ENCODE assay signal across 18 cellular contexts in genomic region chr15:77717592-77717991, GRCh38.
DNase-seq lines count a peak whose midpoint lies in the region; ATAC-seq and TF ChIP-seq lines count a peak whose summit lies in the region.
"Had no signal": no experiment of that assay in that cellular context is flagged by ENCODE, and none has a peak within 500 bp of the region (broad histone marks: within the 10 kb centered on the region; RNA-seq: fewer than 3 reads in every experiment).

No MANE protein-coding gene starts in this region.

- H3K9me3 ChIP-seq in BLaER1 (no peaks in the 10 kb centered on the region), Panc1 (ENCODE audit: control insufficient read depth, insufficient read depth, low read depth, low read length) (no peaks in the 10 kb centered on the region), upper lobe of right lung (no peaks in the 10 kb centered on the region), SK-N-SH (no peaks in the 10 kb centered on the region)

- intact Hi-C loops in Panc1 (cut with micrococcal nuclease; ENCODE audit: unreplicated experiment) (no loop called here), dorsolateral prefrontal cortex (cut with DNase I) (no loop called here), upper lobe of right lung (cut with DNase I) (no loop called here)

- WGBS in SK-N-SH (ENCODE audit: low lambda C conversion rate): no CpG with 5 or more reads among the region's 8 CpGs

- no peaks in the 10 kb centered on the region for H3K27me3 ChIP-seq in BLaER1
- H3K27me3 ChIP-seq in Panc1 (ENCODE audit: control insufficient read depth, insufficient read depth, low read length): no peaks in the 10 kb centered on the region
- no peaks in the 10 kb centered on the region for H3K27me3 ChIP-seq in dorsolateral prefrontal cortex
- peaks cover 15% of the 10 kb centered on the region for H3K27me3 ChIP-seq in upper lobe of right lung
- peaks cover 3% of the 10 kb centered on the region; the same call in 1 of the 2 replicates for H3K27me3 ChIP-seq in SK-N-SH (ENCODE audit: insufficient read depth)

- H3K36me3 ChIP-seq in BLaER1 (no peaks in the 10 kb centered on the region), Panc1 (ENCODE audit: control insufficient read depth, insufficient read depth, low read length) (no peaks in the 10 kb centered on the region), upper lobe of right lung (no peaks in the 10 kb centered on the region), SK-N-SH (replicated peaks in 1 of 2; ENCODE audit: control insufficient read depth in 1 of 2, insufficient read depth in 2 of 2, low read length in 1 of 2) (no peaks in the 10 kb centered on the region)

- no peaks in the 10 kb centered on the region for H4K20me1 ChIP-seq in BLaER1
- no peaks in the 10 kb centered on the region for H4K20me1 ChIP-seq in SK-N-SH (ENCODE audit: insufficient read depth)

- TF ChIP-seq CTCF in Panc1 (IDR thresholded peaks at IDR 0.05) (no peak), dorsolateral prefrontal cortex (IDR thresholded peaks at IDR 0.05 in 54 of 56, conservative IDR thresholded peaks at IDR 0.05 in 2 of 56; ENCODE audit: low read depth in 1 of 56, partially characterized antibody in 56 of 56) (no peak), upper lobe of right lung (IDR thresholded peaks at IDR 0.05) (no peak), SK-N-SH (IDR thresholded peaks at IDR 0.05) (no peak)

- no peaks in the 10 kb centered on the region for H3F3A ChIP-seq in SK-N-SH (replicated peaks; ENCODE audit: insufficient read depth)

- no peaks in the 10 kb centered on the region for H3K79me2 ChIP-seq in SK-N-SH (ENCODE audit: insufficient read depth)

- no peak overlapping the region for H2AFZ ChIP-seq in SK-N-SH (ENCODE audit: low read depth)
- H2AFZ ChIP-seq: GM23338 had no signal

- TF ChIP-seq RAD21 in SK-N-SH (IDR thresholded peaks at IDR 0.05; ENCODE audit: low read length): no peak

- peak; percentile 32; the same call in 1 of the 2 replicates for ATAC-seq in Panc1
- ATAC-seq in upper lobe of right lung: peak; percentile 5
- ATAC-seq in GM21737 (IDR thresholded peaks at IDR 0.05; ENCODE audit: unreplicated experiment): no peak
- ATAC-seq: HCT116, K562 had no signal

- no TSS peak for BruUV-seq in Panc1 (replicated peaks; lab: Mats Ljungman, UMichigan)

- DNase-seq in Panc1 (ENCODE audit: low read depth, low spot score) (no peak), dorsolateral prefrontal cortex (no peak), upper lobe of right lung (no peak), SK-N-SH (no peak), GM03348 (ENCODE audit: low spot score) (no peak)
- DNase-seq: AML-193; CD4-positive, alpha-beta memory T cell; DMS 273 treated with DMSO at 0.1 percent for 48 hours; DMS53; DND-41; EL; H7; IMR-90 had no signal

- H3K4me1 ChIP-seq in BLaER1: peaks cover 11% of the 10 kb centered on the region; the same call in 1 of the 2 replicates
- no peaks in the 10 kb centered on the region for H3K4me1 ChIP-seq in Panc1 (ENCODE audit: control insufficient read depth, insufficient read depth, low read length)
- no peaks in the 10 kb centered on the region for H3K4me1 ChIP-seq in upper lobe of right lung
- peaks cover 0 to 8% of the 10 kb centered on the region in 2 experiments; a peak in 2 of 4 replicates for H3K4me1 ChIP-seq in SK-N-SH (ENCODE audit: control insufficient read depth in 1 of 2, insufficient read depth in 2 of 2, low read depth in 1 of 2, low read length in 1 of 2)

- TF ChIP-seq EP300 in SK-N-SH (IDR thresholded peaks at IDR 0.05; ENCODE audit: borderline replicate concordance in 1 of 2, low read depth in 1 of 2, low read length in 1 of 2): no peak

- no peaks in the 10 kb centered on the region for H3K9me2 ChIP-seq in SK-N-SH

- no peak overlapping the region for H3K4me3 ChIP-seq in BLaER1
- no peak overlapping the region for H3K4me3 ChIP-seq in Panc1 (ENCODE audit: low read depth in 2 of 2, low read length in 2 of 2)
- no peak overlapping the region for H3K4me3 ChIP-seq in dorsolateral prefrontal cortex
- no peak overlapping the region for H3K4me3 ChIP-seq in upper lobe of right lung
- H3K4me3 ChIP-seq in SK-N-SH (ENCODE audit: low read depth in 2 of 2, low read length in 1 of 2): no peak overlapping the region
- H3K4me3 ChIP-seq: GM23338, K562 had no signal

- CTCF ChIA-PET in Panc1 (lab: Charles Lee) (interaction anchor here (0.6 kb wide), 1 partner anchor 1021 kb away, joined by 3 read pairs; no protein-coding TSS in a partner anchor), SK-N-SH (lab: Yijun Ruan, JAX) (interaction anchor here (1.1 to 1.5 kb wide), 5 partner anchors 14 to 104 kb away, joined by 3 to 5 read pairs (median 3); no protein-coding TSS in a partner anchor)

- no peak overlapping the region for H3K9ac ChIP-seq in BLaER1
- no peak overlapping the region for H3K9ac ChIP-seq in SK-N-SH

- 0 out of 2 replicates have a peak overlapping the region, but pooled peaks have one; percentile 0 for H3K4me2 ChIP-seq in BLaER1
- no peak overlapping the region for H3K4me2 ChIP-seq in SK-N-SH
- H3K4me2 ChIP-seq: GM23338 had no signal

- POLR2A ChIA-PET in Panc1 (lab: Charles Lee): no interaction called here
- POLR2A ChIA-PET in SK-N-SH (lab: Yijun Ruan, JAX): no interaction called here

- H3K27ac ChIP-seq in BLaER1 (no peak overlapping the region), Panc1 (ENCODE audit: low read length) (no peak overlapping the region), dorsolateral prefrontal cortex (peak overlapping the region in 36 of 59 donors; percentile 11 to 80 (median 52)), upper lobe of right lung (no peak overlapping the region), SK-N-SH (ENCODE audit: low read depth in 2 of 2, low read length in 1 of 2) (no peak overlapping the region)

- in situ Hi-C loops in Panc1 (cut with HindIII; ENCODE audit: low pct_unique_long_range_greater_than_20kb, low sequenced_read_pairs): no loop called here

TF ChIP-seq in SK-N-SH, 30 proteins besides CTCF, POLR2A, EP300 and RAD21 (continues in another document):
- TF ChIP-seq RXRA (IDR thresholded peaks at IDR 0.05; ENCODE audit: borderline replicate concordance, low read depth): no peak
- no peak for TF ChIP-seq POLR2AphosphoS5 (IDR thresholded peaks at IDR 0.05; ENCODE audit: low read depth, low read length)
- TF ChIP-seq RCOR1 (IDR thresholded peaks at IDR 0.05; ENCODE audit: low read length): no peak
- TF ChIP-seq TAF1 (IDR thresholded peaks at IDR 0.05; ENCODE audit: borderline replicate concordance, low read depth, low read length): no peak
- TF ChIP-seq, protein P1, sequence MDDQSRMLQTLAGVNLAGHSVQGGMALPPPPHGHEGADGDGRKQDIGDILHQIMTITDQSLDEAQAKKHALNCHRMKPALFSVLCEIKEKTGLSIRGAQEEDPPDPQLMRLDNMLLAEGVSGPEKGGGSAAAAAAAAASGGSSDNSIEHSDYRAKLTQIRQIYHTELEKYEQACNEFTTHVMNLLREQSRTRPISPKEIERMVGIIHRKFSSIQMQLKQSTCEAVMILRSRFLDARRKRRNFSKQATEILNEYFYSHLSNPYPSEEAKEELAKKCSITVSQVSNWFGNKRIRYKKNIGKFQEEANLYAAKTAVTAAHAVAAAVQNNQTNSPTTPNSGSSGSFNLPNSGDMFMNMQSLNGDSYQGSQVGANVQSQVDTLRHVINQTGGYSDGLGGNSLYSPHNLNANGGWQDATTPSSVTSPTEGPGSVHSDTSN (IDR thresholded peaks at IDR 0.05): no peak
- no peak for TF ChIP-seq SIN3A (IDR thresholded peaks at IDR 0.05; ENCODE audit: borderline replicate concordance, low read depth, low read length)
- no peak for TF ChIP-seq MEF2A (IDR thresholded peaks at IDR 0.05; ENCODE audit: borderline replicate concordance, low read depth)
- TF ChIP-seq TCF12 (IDR thresholded peaks at IDR 0.05): no peak
- TF ChIP-seq, protein P2, sequence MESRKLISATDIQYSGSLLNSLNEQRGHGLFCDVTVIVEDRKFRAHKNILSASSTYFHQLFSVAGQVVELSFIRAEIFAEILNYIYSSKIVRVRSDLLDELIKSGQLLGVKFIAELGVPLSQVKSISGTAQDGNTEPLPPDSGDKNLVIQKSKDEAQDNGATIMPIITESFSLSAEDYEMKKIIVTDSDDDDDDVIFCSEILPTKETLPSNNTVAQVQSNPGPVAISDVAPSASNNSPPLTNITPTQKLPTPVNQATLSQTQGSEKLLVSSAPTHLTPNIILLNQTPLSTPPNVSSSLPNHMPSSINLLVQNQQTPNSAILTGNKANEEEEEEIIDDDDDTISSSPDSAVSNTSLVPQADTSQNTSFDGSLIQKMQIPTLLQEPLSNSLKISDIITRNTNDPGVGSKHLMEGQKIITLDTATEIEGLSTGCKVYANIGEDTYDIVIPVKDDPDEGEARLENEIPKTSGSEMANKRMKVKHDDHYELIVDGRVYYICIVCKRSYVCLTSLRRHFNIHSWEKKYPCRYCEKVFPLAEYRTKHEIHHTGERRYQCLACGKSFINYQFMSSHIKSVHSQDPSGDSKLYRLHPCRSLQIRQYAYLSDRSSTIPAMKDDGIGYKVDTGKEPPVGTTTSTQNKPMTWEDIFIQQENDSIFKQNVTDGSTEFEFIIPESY (IDR thresholded peaks at IDR 0.05; ENCODE audit: borderline replicate concordance, low read depth): no peak
- no peak for TF ChIP-seq CHD2 (IDR thresholded peaks at IDR 0.05; ENCODE audit: low read length, partially characterized antibody)
- TF ChIP-seq, protein P3, sequence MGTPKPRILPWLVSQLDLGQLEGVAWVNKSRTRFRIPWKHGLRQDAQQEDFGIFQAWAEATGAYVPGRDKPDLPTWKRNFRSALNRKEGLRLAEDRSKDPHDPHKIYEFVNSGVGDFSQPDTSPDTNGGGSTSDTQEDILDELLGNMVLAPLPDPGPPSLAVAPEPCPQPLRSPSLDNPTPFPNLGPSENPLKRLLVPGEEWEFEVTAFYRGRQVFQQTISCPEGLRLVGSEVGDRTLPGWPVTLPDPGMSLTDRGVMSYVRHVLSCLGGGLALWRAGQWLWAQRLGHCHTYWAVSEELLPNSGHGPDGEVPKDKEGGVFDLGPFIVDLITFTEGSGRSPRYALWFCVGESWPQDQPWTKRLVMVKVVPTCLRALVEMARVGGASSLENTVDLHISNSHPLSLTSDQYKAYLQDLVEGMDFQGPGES (IDR thresholded peaks at IDR 0.05; ENCODE audit: low read depth, low read length): no peak
- TF ChIP-seq ELF1 (IDR thresholded peaks at IDR 0.05): no peak
- TF ChIP-seq NFIC (IDR thresholded peaks at IDR 0.05; ENCODE audit: borderline replicate concordance): no peak
- no peak for TF ChIP-seq USF1 (IDR thresholded peaks at IDR 0.05; ENCODE audit: borderline replicate concordance, low read depth)

Comparison
In these comparisons a context has a peak if more than half of its experiments do, and no peak if none do; other contexts are left out.
1. H3K27ac ChIP-seq: peak in dorsolateral prefrontal cortex (36 of 59); none in BLaER1 (single experiment), Panc1 (single experiment), upper lobe of right lung (single experiment) and SK-N-SH (0 of 2).